Comparison of ENCODE assay signal across 22 cellular contexts in genomic region chr2:2157400-2157799, GRCh38.
"Had no signal": no experiment of that assay in that cellular context is flagged by ENCODE, and none has a peak within 500 bp of the region (broad histone marks: within the 10 kb centered on the region; RNA-seq: fewer than 3 reads in every experiment).

No MANE protein-coding gene starts in this region.

- DNase-seq: KBM-7, MV-4-11, NCI-H1048, NCI-H1105, NCI-H1417, NCI-H1436 treated with DMSO at 0.1 percent for 48 hours, NCI-H1694, NCI-H187 treated with DMSO at 0.1 percent for 48 hours, NCI-H2029 treated with DMSO at 0.1 percent for 48 hours, NCI-H226, NCI-H446, NCI-H510A, NCI-H524 treated with DMSO at 0.1 percent for 48 hours, NCI-H69, NCI-H774, Right ventricle myocardium superior, RPMI8226, SIG-M5, T-helper 1 cell had no signal

- H3K27ac ChIP-seq: SJSA1, SK-N-MC had no signal

- H3K4me1 Mint-ChIP-seq: IgD-negative memory B cell had no signal

- H3K4me1 ChIP-seq: SJSA1 had no signal

- H3K27me3 ChIP-seq: SJSA1 had no signal

- H3K27me3 Mint-ChIP-seq: IgD-negative memory B cell had no signal

- H3K36me3 ChIP-seq: SJSA1 had no signal

- H3K9me3 ChIP-seq: SJSA1 had no signal

- H3K27ac Mint-ChIP-seq: IgD-negative memory B cell had no signal

- H3K4me3 ChIP-seq: SJSA1, SK-N-MC had no signal
